In genomic region chr9:38622083-38622674, GRCh38 we compare ENCODE assay signal across 7 cellular contexts. TPM values are rescaled to one million over a fixed set of nuclear protein-coding genes. Genes with fewer than 3 reads are reported as not detected.
DNase-seq lines count a peak whose midpoint lies in the region; ATAC-seq and TF ChIP-seq lines count a peak whose summit lies in the region.

No MANE protein-coding gene starts in this region.

- TF ChIP-seq POLR2A in transverse colon (IDR thresholded peaks at IDR 0.05) = no peak

- H3K4me1 ChIP-seq in mammary epithelial cell (ENCODE audit: insufficient read depth, low read length) (peaks cover 17% of the 10 kb centered on the region), mesodermal cell (ENCODE audit: control insufficient read depth, insufficient read depth, low read length, poor library complexity, severe bottlenecking) (peaks cover 7% of the 10 kb centered on the region), transverse colon (peaks cover 3 to 33% (median 19%) of the 10 kb centered on the region in 4 donors)

- no peaks in the 10 kb centered on the region for H4K20me1 ChIP-seq in mammary epithelial cell (ENCODE audit: insufficient read depth, low read length)

- TF ChIP-seq CTCF in mammary epithelial cell (conservative IDR thresholded peaks at IDR 0.05 in 1 of 2, IDR thresholded peaks at IDR 0.05 in 1 of 2; ENCODE audit: extremely low read depth in 1 of 2, insufficient read depth in 1 of 2, low read depth in 1 of 2, low read length in 2 of 2) = no peak
- no peak for TF ChIP-seq CTCF in transverse colon (IDR thresholded peaks at IDR 0.05)

- H2AFZ ChIP-seq in mammary epithelial cell (ENCODE audit: low read depth, low read length) = peak overlapping the region; percentile 96

- peak; percentile 67 to 90 for DNase-seq in NCI-H526 (lab: John Stamatoyannopoulos, UW)
- DNase-seq in mammary epithelial cell = no peak
- peak; percentile 30 for DNase-seq in transverse colon
- DNase-seq in dermis blood vessel endothelial cell = no peak

- 2% methylated on average over 9 of the region's 46 CpGs for WGBS in mammary epithelial cell (ENCODE audit: low coverage, missing lambda C conversion rate)
- WGBS in mesodermal cell (ENCODE audit: insufficient coverage in 2 of 2), 2 experiments = 0 to 3% methylated on average over 29 to 38 of the region's 46 CpGs
- WGBS in transverse colon (ENCODE audit: low coverage in 1 of 2), 2 donors = 7% methylated on average over 45 of the region's 46 CpGs; no CpG with 5 or more reads in 1 of the 2 donors

- H3K27ac ChIP-seq in mammary epithelial cell (ENCODE audit: insufficient read depth, low read depth, low read length) = no peak overlapping the region
- no peak overlapping the region for H3K27ac ChIP-seq in mesodermal cell (ENCODE audit: low read depth, low read length, severe bottlenecking)
- peak overlapping the region in 3 of 4 donors; percentile 63 to 84 (median 81) for H3K27ac ChIP-seq in transverse colon

- H3K4me3 ChIP-seq in mammary epithelial cell (replicated peaks in 1 of 3; ENCODE audit: insufficient read depth in 1 of 3, low read depth in 2 of 3, low read length in 3 of 3) (peak overlapping the region in 2 of 3 experiments; percentile 43 to 84), mesodermal cell (ENCODE audit: extremely low read depth, insufficient read depth, low read length, poor library complexity, severe bottlenecking) (peak overlapping the region; percentile 54), transverse colon (peak overlapping the region in 3 of 4 donors; percentile 47 to 54 (median 50))

- in situ Hi-C loops in mammary epithelial cell (cut with MboI; ENCODE audit: low sequenced_read_pairs in 2 of 2) (no loop called here), transverse colon (cut with MboI; ENCODE audit: low pct_ligation_motif_present in 1 of 4, low pct_unique_long_range_greater_than_20kb in 1 of 4, low sequenced_read_pairs in 3 of 4) (no loop called here)

- H3K27me3 ChIP-seq in mammary epithelial cell (ENCODE audit: insufficient read depth, low read length) (no peaks in the 10 kb centered on the region), transverse colon (peaks cover 67% of the 10 kb centered on the region)

- no TSS peak for BruUV-seq in mammary epithelial cell (replicated peaks; lab: Mats Ljungman, UMichigan)

- no peak for TF ChIP-seq EP300 in transverse colon (IDR thresholded peaks at IDR 0.05; ENCODE audit: low read depth)

- H3K36me3 ChIP-seq in mammary epithelial cell (ENCODE audit: insufficient read depth, low read length) (no peaks in the 10 kb centered on the region), mesodermal cell (ENCODE audit: control insufficient read depth, insufficient read depth, low read length) (no peaks in the 10 kb centered on the region), transverse colon (no peaks in the 10 kb centered on the region)

- ATAC-seq in GM21526 (IDR thresholded peaks at IDR 0.05; ENCODE audit: low FRiP score, unreplicated experiment) (peak; percentile 8), GM21515 (IDR thresholded peaks at IDR 0.05; ENCODE audit: unreplicated experiment) (no peak)

- no peak overlapping the region for H3K9ac ChIP-seq in mammary epithelial cell (ENCODE audit: insufficient read depth, low read length)

- intact Hi-C loops in mammary epithelial cell (cut with micrococcal nuclease) = no loop called here
- intact Hi-C loops in transverse colon (cut with DNase I; ENCODE audit: low total_unique reads) = no loop called here

- H3K4me2 ChIP-seq in mammary epithelial cell (ENCODE audit: insufficient read depth, low read depth, low read length) = peak overlapping the region; percentile 95

- H3K9me3 ChIP-seq in mammary epithelial cell (replicated peaks; ENCODE audit: insufficient read depth, low read length) = no peaks in the 10 kb centered on the region
- peaks cover 4% of the 10 kb centered on the region for H3K9me3 ChIP-seq in mesodermal cell (ENCODE audit: control insufficient read depth, low read length)
- H3K9me3 ChIP-seq in transverse colon = peaks cover 0 to 14% of the 10 kb centered on the region in 2 donors

- H3K79me2 ChIP-seq in mammary epithelial cell (ENCODE audit: insufficient read depth, low read length) = peaks cover 3% of the 10 kb centered on the region

- CTCF ChIA-PET in mammary epithelial cell (lab: Charles Lee; ENCODE audit: low non-redundant PET) = no interaction called here

- dilution Hi-C loops in mammary epithelial cell (cut with HindIII; ENCODE audit: low sequenced_read_pairs) = no loop called here

RNA-seq across cellular contexts. Expression of gene ANKRD18A, which starts 1.8 kb away (rescaled TPM):
- total RNA-seq in mammary epithelial cell = 10 to 100 TPM in 1 of 2 donors, 1 to 10 TPM in 1; 1.8 to 10.4 TPM
- polyA plus RNA-seq in mammary epithelial cell = 1.9 TPM
- polyA minus RNA-seq in mammary epithelial cell = 0.26 TPM
- polyA plus RNA-seq in mesodermal cell (2013, experiment 1 of 2) = 0.29 TPM
- polyA plus RNA-seq in mesodermal cell (2013, experiment 2 of 2) = 0.66 TPM
- 10 to 100 TPM in 3 of 4 donors, 1 to 10 TPM in 1; 5.6 to 15.4 (median 12.5) TPM for total RNA-seq in transverse colon
- under 0.01 TPM in 1 of 2 replicates, not detected in the other for total RNA-seq in dermis blood vessel endothelial cell

Comparison
In these comparisons a context has a peak if more than half of its experiments do, and no peak if none do; other contexts are left out.
1. DNase-seq: peak in NCI-H526 (2 of 2) and transverse colon (single experiment); none in mammary epithelial cell (single experiment) and dermis blood vessel endothelial cell (single experiment).
2. H3K27ac ChIP-seq: peak in transverse colon (3 of 4); none in mammary epithelial cell (single experiment) and mesodermal cell (single experiment).
3. Peak in every context shown above with its lines, with median percentiles within 50 percentile points of each other: H3K4me3 ChIP-seq.